1 cellular context compared by ENCODE assay signal in genomic region chr7:154736389-154736788, GRCh38.
TF ChIP-seq lines count a peak whose summit lies in the region.

No MANE protein-coding gene starts in this region.

TF ChIP-seq in HepG2, 621 proteins besides CTCF, POLR2A, EP300 and RAD21 (continued from another document):
- TF ChIP-seq FUBP1 (CRISPR knock-in tag; IDR thresholded peaks at IDR 0.05; ENCODE audit: borderline replicate concordance) (no peak), RNF2 (conservative IDR thresholded peaks at IDR 0.05; ENCODE audit: low read depth) (no peak), TEAD2 (CRISPR knock-in tag; IDR thresholded peaks at IDR 0.05) (no peak), MAFF (IDR thresholded peaks at IDR 0.05; ENCODE audit: low read depth, low read length) (peak; percentile 68), ZNF441 (CRISPR knock-in tag; IDR thresholded peaks at IDR 0.05; ENCODE audit: borderline replicate concordance) (no peak), SOX6 (IDR thresholded peaks at IDR 0.05) (no peak), SOX6 (CRISPR knock-in tag; IDR thresholded peaks at IDR 0.05) (no peak), NCOA5 (CRISPR knock-in tag; IDR thresholded peaks at IDR 0.05) (no peak), ZNF7 (CRISPR knock-in tag; IDR thresholded peaks at IDR 0.05) (no peak)
TF ChIP-seq in HepG2: peak in this region for 2.
